Comparison of ENCODE assay signal across 1 cellular context in the genomic region with DNA sequence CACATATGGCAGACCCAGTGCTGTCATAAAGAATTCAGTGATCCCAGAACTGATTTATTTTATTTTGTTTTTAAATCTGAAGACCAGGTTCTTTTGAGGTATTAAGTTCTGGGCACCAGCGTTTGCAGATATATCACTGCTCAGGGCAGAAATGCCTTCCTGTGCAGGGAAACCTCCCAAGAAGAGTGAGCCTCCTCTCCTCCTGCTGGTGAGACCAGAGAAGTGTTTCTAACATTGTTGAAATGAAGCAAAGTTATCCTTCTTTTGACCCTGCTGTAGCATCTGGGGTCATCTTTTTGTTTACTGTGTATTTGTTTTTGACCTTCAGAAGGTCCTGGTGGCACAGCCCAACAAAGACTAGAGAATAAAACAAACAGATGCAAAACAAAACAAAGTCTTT.
TF ChIP-seq lines count a peak whose summit lies in the region.

No MANE protein-coding gene starts in this region.

TF ChIP-seq in GM23338, 12 proteins besides CTCF, POLR2A, EP300 and RAD21 (continued from another document):
- TF ChIP-seq, protein P1, sequence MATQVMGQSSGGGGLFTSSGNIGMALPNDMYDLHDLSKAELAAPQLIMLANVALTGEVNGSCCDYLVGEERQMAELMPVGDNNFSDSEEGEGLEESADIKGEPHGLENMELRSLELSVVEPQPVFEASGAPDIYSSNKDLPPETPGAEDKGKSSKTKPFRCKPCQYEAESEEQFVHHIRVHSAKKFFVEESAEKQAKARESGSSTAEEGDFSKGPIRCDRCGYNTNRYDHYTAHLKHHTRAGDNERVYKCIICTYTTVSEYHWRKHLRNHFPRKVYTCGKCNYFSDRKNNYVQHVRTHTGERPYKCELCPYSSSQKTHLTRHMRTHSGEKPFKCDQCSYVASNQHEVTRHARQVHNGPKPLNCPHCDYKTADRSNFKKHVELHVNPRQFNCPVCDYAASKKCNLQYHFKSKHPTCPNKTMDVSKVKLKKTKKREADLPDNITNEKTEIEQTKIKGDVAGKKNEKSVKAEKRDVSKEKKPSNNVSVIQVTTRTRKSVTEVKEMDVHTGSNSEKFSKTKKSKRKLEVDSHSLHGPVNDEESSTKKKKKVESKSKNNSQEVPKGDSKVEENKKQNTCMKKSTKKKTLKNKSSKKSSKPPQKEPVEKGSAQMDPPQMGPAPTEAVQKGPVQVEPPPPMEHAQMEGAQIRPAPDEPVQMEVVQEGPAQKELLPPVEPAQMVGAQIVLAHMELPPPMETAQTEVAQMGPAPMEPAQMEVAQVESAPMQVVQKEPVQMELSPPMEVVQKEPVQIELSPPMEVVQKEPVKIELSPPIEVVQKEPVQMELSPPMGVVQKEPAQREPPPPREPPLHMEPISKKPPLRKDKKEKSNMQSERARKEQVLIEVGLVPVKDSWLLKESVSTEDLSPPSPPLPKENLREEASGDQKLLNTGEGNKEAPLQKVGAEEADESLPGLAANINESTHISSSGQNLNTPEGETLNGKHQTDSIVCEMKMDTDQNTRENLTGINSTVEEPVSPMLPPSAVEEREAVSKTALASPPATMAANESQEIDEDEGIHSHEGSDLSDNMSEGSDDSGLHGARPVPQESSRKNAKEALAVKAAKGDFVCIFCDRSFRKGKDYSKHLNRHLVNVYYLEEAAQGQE (IDR thresholded peaks at IDR 0.05; ENCODE audit: unreplicated experiment): no peak
- no peak for TF ChIP-seq POLR2AphosphoS5 (IDR thresholded peaks at IDR 0.05; ENCODE audit: low read depth)
- no peak for TF ChIP-seq CREB1 (CRISPR knock-in tag; IDR thresholded peaks at IDR 0.05; ENCODE audit: low read depth)
- TF ChIP-seq NANOG (IDR thresholded peaks at IDR 0.05; ENCODE audit: borderline replicate concordance): no peak
- TF ChIP-seq EZH2 (IDR thresholded peaks at IDR 0.05; ENCODE audit: low read depth, unreplicated experiment): no peak
- no peak for TF ChIP-seq EZH2phosphoT487 (IDR thresholded peaks at IDR 0.05; ENCODE audit: unreplicated experiment)
- TF ChIP-seq JUNB (IDR thresholded peaks at IDR 0.05; ENCODE audit: unreplicated experiment): no peak
